18 cellular contexts compared by ENCODE assay signal in the genomic region with DNA sequence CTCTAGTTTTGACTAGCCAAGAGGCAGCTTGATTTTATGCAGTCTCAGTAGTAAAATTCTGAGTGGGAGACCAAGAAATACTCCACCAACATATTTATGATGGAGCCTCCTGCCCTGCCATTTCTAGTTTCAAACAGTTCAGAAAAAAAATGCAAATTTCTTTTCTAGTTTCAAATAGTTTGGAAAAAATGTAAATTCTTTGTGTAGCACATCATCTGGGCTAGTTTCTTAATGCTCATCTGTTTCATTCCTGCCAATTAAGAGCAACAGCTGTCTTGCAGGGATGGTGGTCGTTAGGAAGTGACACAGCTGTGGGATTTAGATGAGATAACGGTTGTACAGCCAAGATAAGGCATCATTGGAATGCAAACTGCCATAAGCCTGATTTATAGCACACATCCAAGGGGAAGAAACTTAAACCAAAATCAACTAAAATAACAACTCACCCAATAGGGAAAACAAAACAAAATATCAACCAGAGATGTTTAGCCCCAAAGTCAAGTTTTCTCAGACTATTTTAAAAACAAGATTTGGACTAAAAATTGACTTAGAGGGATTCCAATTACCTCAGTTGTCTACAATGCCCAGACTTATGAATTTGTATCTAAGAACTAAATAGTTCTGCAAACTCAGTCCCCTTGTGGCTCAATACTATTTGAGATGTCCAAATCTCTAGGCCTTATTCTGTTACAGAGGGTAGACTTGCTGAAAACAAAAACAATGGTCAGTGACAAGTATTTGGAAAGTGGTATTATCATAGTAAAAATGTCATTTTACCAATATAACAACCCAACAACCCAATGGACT.
DNase-seq lines count a peak whose midpoint lies in the region; ATAC-seq, FAIRE-seq and TF ChIP-seq lines count a peak whose summit lies in the region.
"Had no signal": no experiment of that assay in that cellular context is flagged by ENCODE, and none has a peak within 500 bp of the region (broad histone marks: within the 10 kb centered on the region; RNA-seq: fewer than 3 reads in every experiment).

No MANE protein-coding gene starts in this region.

- no peak overlapping the region for H3K9ac ChIP-seq in astrocyte (ENCODE audit: low read length)

- no peak overlapping the region for H3K4me3 ChIP-seq in astrocyte (ENCODE audit: insufficient read depth, low read depth, low read length)
- H3K4me3 ChIP-seq: ascending aorta, psoas muscle had no signal

- H3K79me2 ChIP-seq in astrocyte (ENCODE audit: insufficient read depth, low read length), result no peaks in the 10 kb centered on the region

- DNase-seq in ELR (ENCODE audit: low read depth) (peak; percentile 12), astrocyte (ENCODE audit: low read depth) (peak; percentile 79), myocyte (ENCODE audit: low read depth) (peak; percentile 65), medulla oblongata (ENCODE audit: extremely low spot score) (no peak)
- DNase-seq in central memory CD4-positive, alpha-beta T cell, result no peak
- DNase-seq: activated T-cell treated with anti-CD3 and anti-CD28 coated beads, Interleukin-2, amount 50 U/mL, for 1 hour; CD4-positive, alpha-beta memory T cell; endodermal cell; NCI-H510A treated with DMSO at 0.1 percent for 48 hours; psoas muscle; stimulated activated CD4-positive, alpha-beta T cell treated with anti-CD3 and anti-CD28 coated beads, Interleukin-2, amount 100 ng/mL, for 48 hours; stimulated activated naive CD8-positive, alpha-beta T cell treated with anti-CD3 and anti-CD28 coated beads, Interleukin-15, Interleukin-2, amounts not matched to agents 100 U/mL and 50 U/mL, for 24 hours had no signal

- no peak for TF ChIP-seq CTCF in astrocyte (IDR thresholded peaks at IDR 0.05; ENCODE audit: insufficient read depth, low read depth, low read length)

- no peaks in the 10 kb centered on the region for H3K27me3 Mint-ChIP-seq in astrocyte (ENCODE audit: low read depth, unreplicated experiment)
- H3K27me3 Mint-ChIP-seq: CD4-positive, alpha-beta memory T cell; memory B cell had no signal

- H3K4me1 Mint-ChIP-seq in astrocyte (ENCODE audit: low read depth, unreplicated experiment), result peaks cover 13% of the 10 kb centered on the region

- peaks cover 7% of the 10 kb centered on the region for H3K4me1 ChIP-seq in astrocyte (ENCODE audit: insufficient read depth, low read length)
- H3K4me1 ChIP-seq: ascending aorta, psoas muscle had no signal

- H3K36me3 Mint-ChIP-seq in astrocyte (ENCODE audit: low read depth, unreplicated experiment), result no peaks in the 10 kb centered on the region
- H3K36me3 Mint-ChIP-seq: CD4-positive, alpha-beta memory T cell; memory B cell had no signal

- H2AFZ ChIP-seq in astrocyte (ENCODE audit: low read depth, low read length), result no peak overlapping the region

- H3K9me3 ChIP-seq in astrocyte (ENCODE audit: insufficient read depth, low read depth, low read length), result no peaks in the 10 kb centered on the region
- H3K9me3 ChIP-seq: ascending aorta, psoas muscle had no signal

- no peak overlapping the region for H3K4me3 Mint-ChIP-seq in astrocyte (ENCODE audit: unreplicated experiment)
- H3K4me3 Mint-ChIP-seq: CD4-positive, alpha-beta memory T cell; endodermal cell; memory B cell had no signal

- no peak overlapping the region for H3K27ac ChIP-seq in astrocyte (ENCODE audit: low read depth, low read length)
- H3K27ac ChIP-seq: ascending aorta, psoas muscle, VCaP had no signal

- no peaks in the 10 kb centered on the region for H4K20me1 ChIP-seq in astrocyte (ENCODE audit: insufficient read depth, low read length)

- H3K36me3 ChIP-seq in astrocyte (ENCODE audit: insufficient read depth, low read length), result no peaks in the 10 kb centered on the region
- H3K36me3 ChIP-seq: ascending aorta had no signal

- no peaks in the 10 kb centered on the region for H3K9me3 Mint-ChIP-seq in astrocyte (ENCODE audit: unreplicated experiment)
- H3K9me3 Mint-ChIP-seq: CD4-positive, alpha-beta memory T cell; endodermal cell; memory B cell had no signal

- FAIRE-seq in astrocyte (lab: Jason Lieb, UNC), result peak; percentile 86

- no peak overlapping the region for H3K27ac Mint-ChIP-seq in astrocyte (ENCODE audit: unreplicated experiment)
- H3K27ac Mint-ChIP-seq: CD4-positive, alpha-beta memory T cell; endodermal cell; memory B cell had no signal

- ATAC-seq in HG02642 (IDR thresholded peaks at IDR 0.05; ENCODE audit: poor library complexity, unreplicated experiment) (peak; percentile 50), HG03159 (IDR thresholded peaks at IDR 0.05; ENCODE audit: unreplicated experiment) (no peak), HG03095 (IDR thresholded peaks at IDR 0.05; ENCODE audit: unreplicated experiment) (no peak)
- ATAC-seq: psoas muscle; stimulated activated naive CD8-positive, alpha-beta T cell treated with anti-CD3 and anti-CD28 coated beads, Interleukin-15, Interleukin-2, amounts not matched to agents 100 U/mL and 50 U/mL, for 24 hours had no signal

- H3K27me3 ChIP-seq in astrocyte (ENCODE audit: insufficient read depth, low read length), result no peaks in the 10 kb centered on the region
- H3K27me3 ChIP-seq: ascending aorta had no signal

- H3K4me2 ChIP-seq in astrocyte (ENCODE audit: low read length), result no peak overlapping the region

Comparison
In these comparisons a context has a peak if more than half of its experiments do, and no peak if none do; other contexts are left out.
1. DNase-seq: peak in ELR (single experiment), astrocyte (single experiment) and myocyte (single experiment); none in central memory CD4-positive, alpha-beta T cell (single experiment) and medulla oblongata (single experiment).